ENCODE assay signal across 34 cellular contexts in genomic region chr2:148207111-148207510, GRCh38.
"Had no signal": no experiment of that assay in that cellular context is flagged by ENCODE, and none has a peak within 500 bp of the region (broad histone marks: within the 10 kb centered on the region; RNA-seq: fewer than 3 reads in every experiment).

No MANE protein-coding gene starts in this region.

- H3K27ac ChIP-seq: brain microvascular endothelial cell, esophagus muscularis mucosa, foreskin keratinocyte, gastrocnemius medialis, heart left ventricle, WERI-Rb-1 had no signal

- H3K27me3 ChIP-seq: brain microvascular endothelial cell, esophagus muscularis mucosa, foreskin keratinocyte, gastrocnemius medialis, heart left ventricle had no signal

- H3K9me3 Mint-ChIP-seq: activated B cell treated with CpG ODN at 0.5 μM for 24 hours; activated naive CD4-positive, alpha-beta T cell treated with anti-CD3 and anti-CD28 coated beads for 36 hours; activated T-helper 1 cell treated with anti-CD3 and anti-CD28 coated beads, Interleukin-12 subunit alpha, Interleukin-12 subunit beta, Interleukin-2, Interleukin-4 antibody, amounts not matched to agents 30 ng/mL and 10 ng/mL and 1 ng/mL, durations not matched to agents 14 hours and 24 hours and 36 hours; activated T-helper 2 cell treated with anti-CD3 and anti-CD28 coated beads, Interferon-gamma antibody, Interleukin-2, Interleukin-4, amounts not matched to agents 10 μg/mL and 5 μg/mL and 100 μg/mL, durations not matched to agents 14 hours and 24 hours and 36 hours; central memory CD8-positive, alpha-beta T cell; effector memory CD8-positive, alpha-beta T cell; T-cell; T-helper 2 cell treated with Interferon-gamma antibody and Interleukin-4, amounts not matched to agents 5 μg/mL and 100 μg/mL, for 36 hours had no signal

- H3K27me3 Mint-ChIP-seq: activated B cell treated with CpG ODN at 0.5 μM for 24 hours; activated CD8-positive, alpha-beta T cell treated with anti-CD3 and anti-CD28 coated beads for 36 hours; activated naive CD8-positive, alpha-beta T cell; central memory CD8-positive, alpha-beta T cell; effector memory CD8-positive, alpha-beta T cell; T-cell; T-helper 17 cell had no signal

- H3K36me3 ChIP-seq: brain microvascular endothelial cell, esophagus muscularis mucosa, gastrocnemius medialis, heart left ventricle, WERI-Rb-1 had no signal

- H3K4me1 ChIP-seq: foreskin keratinocyte, gastrocnemius medialis, heart left ventricle had no signal

- H3K4me3 ChIP-seq: esophagus muscularis mucosa, gastrocnemius medialis, heart left ventricle had no signal

- DNase-seq: activated B cell treated with CpG ODN at 0.5 μM for 24 hours; activated CD4-positive, alpha-beta T cell treated with anti-CD3 and anti-CD28 coated beads for 48 hours; activated CD4-positive, alpha-beta T cell treated with anti-CD3 and anti-CD28 coated beads, Interleukin-2, amount 50 U/mL, for 1 hour; activated CD4-positive, alpha-beta T cell treated with anti-CD3 and anti-CD28 coated beads, Interleukin-2, amount 50 U/mL, for 48 hours; activated CD8-positive, alpha-beta memory T cell treated with anti-CD3 and anti-CD28 coated beads for 24 hours; activated CD8-positive, alpha-beta memory T cell treated with anti-CD3 and anti-CD28 coated beads, Interleukin-2, amount 50 U/mL, for 4 hours; activated CD8-positive, alpha-beta T cell treated with anti-CD3 and anti-CD28 coated beads for 36 hours; activated effector memory CD4-positive, alpha-beta T cell treated with anti-CD3 and anti-CD28 coated beads, Interleukin-2, amount 50 U/mL, for 16 hours; activated naive CD4-positive, alpha-beta T cell treated with anti-CD3 and anti-CD28 coated beads for 36 hours; activated T-cell treated with anti-CD3 and anti-CD28 coated beads, Interleukin-2, amount 50 U/mL, for 1 hour; activated T-cell treated with anti-CD3 and anti-CD28 coated beads, Interleukin-2, amount 50 U/mL, for 48 hours; amniotic stem cell; anterior cingulate cortex; brain microvascular endothelial cell; cortex of kidney; dermis blood vessel endothelial cell; effector CD4-positive, alpha-beta T cell; effector memory CD8-positive, alpha-beta T cell; erythroblast; foreskin keratinocyte; gastrocnemius medialis; glutamatergic neuron; heart left ventricle; T-cell; T-helper 17 cell; T1000; WERI-Rb-1 had no signal

- ATAC-seq: activated CD4-positive, CD25-positive, alpha-beta regulatory T cell treated with anti-CD3 and anti-CD28 coated beads, Interleukin-2, amount 50 U/mL, for 24 hours; activated CD8-positive, alpha-beta T cell treated with anti-CD3 and anti-CD28 coated beads for 36 hours; effector memory CD8-positive, alpha-beta T cell; foreskin keratinocyte; gastrocnemius medialis; heart left ventricle; T-cell; T-helper 17 cell had no signal

- H3K4me3 Mint-ChIP-seq: activated B cell treated with CpG ODN at 0.5 μM for 24 hours; activated CD8-positive, alpha-beta T cell treated with anti-CD3 and anti-CD28 coated beads for 36 hours; activated naive CD4-positive, alpha-beta T cell treated with anti-CD3 and anti-CD28 coated beads for 36 hours; activated naive CD8-positive, alpha-beta T cell; activated T-helper 1 cell treated with anti-CD3 and anti-CD28 coated beads, Interleukin-12 subunit alpha, Interleukin-12 subunit beta, Interleukin-2, Interleukin-4 antibody, amounts not matched to agents 30 ng/mL and 10 ng/mL and 1 ng/mL, durations not matched to agents 14 hours and 24 hours and 36 hours; central memory CD8-positive, alpha-beta T cell; effector memory CD8-positive, alpha-beta T cell; T-cell; T-helper 17 cell; T-helper 2 cell treated with Interferon-gamma antibody and Interleukin-4, amounts not matched to agents 5 μg/mL and 100 μg/mL, for 36 hours had no signal

- H3K4me1 Mint-ChIP-seq: activated B cell treated with CpG ODN at 0.5 μM for 24 hours; central memory CD8-positive, alpha-beta T cell; T-cell had no signal

- H3K9me3 ChIP-seq: esophagus muscularis mucosa, gastrocnemius medialis had no signal

- H3K27ac Mint-ChIP-seq: activated B cell treated with CpG ODN at 0.5 μM for 24 hours; activated CD8-positive, alpha-beta T cell treated with anti-CD3 and anti-CD28 coated beads for 36 hours; activated naive CD4-positive, alpha-beta T cell treated with anti-CD3 and anti-CD28 coated beads for 36 hours; activated naive CD8-positive, alpha-beta T cell; activated T-helper 1 cell treated with anti-CD3 and anti-CD28 coated beads, Interleukin-12 subunit alpha, Interleukin-12 subunit beta, Interleukin-2, Interleukin-4 antibody, amounts not matched to agents 30 ng/mL and 10 ng/mL and 1 ng/mL, durations not matched to agents 14 hours and 24 hours and 36 hours; activated T-helper 2 cell treated with anti-CD3 and anti-CD28 coated beads, Interferon-gamma antibody, Interleukin-2, Interleukin-4, amounts not matched to agents 10 μg/mL and 5 μg/mL and 100 μg/mL, durations not matched to agents 14 hours and 24 hours and 36 hours; T-cell; T-helper 17 cell; T-helper 2 cell treated with Interferon-gamma antibody and Interleukin-4, amounts not matched to agents 5 μg/mL and 100 μg/mL, for 36 hours had no signal
